Comparison of ENCODE assay signal across 8 cellular contexts in the genomic region with DNA sequence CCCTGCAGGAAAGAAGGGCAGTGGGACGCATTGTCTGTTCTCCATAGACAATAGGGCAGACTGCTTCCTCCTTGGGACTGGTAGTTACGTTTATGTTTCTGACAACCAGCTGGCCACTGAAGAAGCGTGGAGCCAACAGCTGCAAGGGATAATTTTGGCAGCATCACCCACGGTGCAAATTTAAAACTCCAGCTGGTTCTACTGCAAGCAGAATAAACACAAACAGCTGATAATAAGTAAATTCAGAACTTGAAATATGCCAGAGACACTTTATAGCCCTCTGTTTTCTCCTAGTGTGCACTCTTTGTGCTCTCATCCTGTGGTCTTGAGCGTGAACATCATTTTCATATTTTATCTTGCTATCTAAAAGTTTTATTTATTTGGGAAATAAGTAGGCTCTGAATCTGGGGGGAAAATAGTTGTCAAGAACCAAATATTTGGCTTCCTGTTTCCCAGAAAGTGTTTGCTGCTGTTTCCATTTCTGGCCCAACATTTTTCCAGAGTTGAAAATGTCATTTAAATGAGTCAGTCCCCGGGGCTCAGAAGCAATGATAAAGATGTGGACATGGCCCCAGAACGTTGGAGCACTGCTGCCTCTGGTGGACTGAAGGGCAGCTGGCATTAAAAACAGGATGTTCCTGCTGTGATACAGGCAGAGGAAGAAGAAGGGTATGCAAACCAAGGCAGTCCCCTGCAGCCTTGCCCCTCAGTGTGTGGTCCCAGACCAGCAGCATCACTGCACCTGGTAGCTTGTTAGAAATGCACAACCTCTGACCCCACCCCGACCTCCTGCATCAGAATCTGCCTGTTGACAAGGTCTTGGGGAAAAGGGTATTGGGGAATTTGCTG. TPM values are rescaled to one million over a fixed set of nuclear protein-coding genes. Genes with fewer than 3 reads are reported as not detected.
A peak's percentile ranks its signal among the peaks of the same experiment; 100 is the strongest.
DNase-seq lines count a peak whose midpoint lies in the region; ATAC-seq, FAIRE-seq and TF ChIP-seq lines count a peak whose summit lies in the region.

No MANE protein-coding gene starts in this region.

- DNase-seq in HCEC 1CT, result peak; percentile 83
- DNase-seq in RWPE1 (ENCODE audit: low spot score), result peak; percentile 52
- DNase-seq in fibroblast of peridontal ligament (ENCODE audit: extremely low read depth), result peak; percentile 70
- DNase-seq in pulmonary artery endothelial cell (ENCODE audit: low read depth, low spot score), result peak; percentile 81
- no peak for DNase-seq in GM12891 (ENCODE audit: insufficient read length, low spot score)
- no peak for DNase-seq in midbrain (lab: John Stamatoyannopoulos, UW)

- CTCF ChIA-PET in RWPE1 (lab: Yijun Ruan, JAX), result interaction anchor here (0.5 to 1.5 kb wide), 8 partner anchors 12 to 556 kb away, joined by 3 to 6 read pairs (median 4); no protein-coding TSS in a partner anchor

- no peak for TF ChIP-seq POLR2A in GM12891 (IDR thresholded peaks at IDR 0.05; ENCODE audit: low read depth, low read length)

- no peak for FAIRE-seq in GM12891 (lab: Jason Lieb, UNC)

- POLR2A ChIA-PET in RWPE1 (lab: Yijun Ruan, JAX; ENCODE audit: low non-redundant PET), result no interaction called here

- ATAC-seq in HG03039 (IDR thresholded peaks at IDR 0.05; ENCODE audit: unreplicated experiment), result no peak
- no peak for ATAC-seq in HG02973 (IDR thresholded peaks at IDR 0.05; ENCODE audit: unreplicated experiment)

- H3K27ac ChIP-seq in RWPE1, result no peak overlapping the region

- 0 out of 2 replicates have a peak, but pooled peaks have one; percentile 25 for TF ChIP-seq CTCF in RWPE1 (conservative IDR thresholded peaks at IDR 0.05; ENCODE audit: low read depth)

TF ChIP-seq in GM12891, 5 proteins besides CTCF, POLR2A, EP300 and RAD21:
- TF ChIP-seq POLR2AphosphoS5 (IDR thresholded peaks at IDR 0.05; ENCODE audit: low read depth, low read length) (no peak), SPI1 (IDR thresholded peaks at IDR 0.05; ENCODE audit: low read depth, low read length) (no peak), POU2F2 (IDR thresholded peaks at IDR 0.05; ENCODE audit: low read depth, low read length) (no peak), PAX5 (IDR thresholded peaks at IDR 0.05; ENCODE audit: insufficient read depth, low read length, severe bottlenecking) (no peak), TAF1 (IDR thresholded peaks at IDR 0.05; ENCODE audit: low read depth, low read length) (no peak)

RNA-seq across cellular contexts. Expression of a gene that starts 12.5 kb away (rescaled TPM):
- 104 and 139 TPM in 2 replicates for total RNA-seq in pulmonary artery endothelial cell
- not detected for polyA plus RNA-seq in GM12891 (2012; ENCODE audit: low read depth, missing spikeins)

RNA-seq across cellular contexts. Expression of a gene that starts 24.2 kb away (rescaled TPM):
- 312 and 553 TPM in 2 replicates for total RNA-seq in pulmonary artery endothelial cell
- polyA plus RNA-seq in GM12891 (2012; ENCODE audit: low read depth, missing spikeins), result 0.05 TPM

RNA-seq across cellular contexts. Expression of a gene that starts 26.8 kb away (rescaled TPM):
- not detected in 2 replicates for total RNA-seq in pulmonary artery endothelial cell
- polyA plus RNA-seq in GM12891 (2012; ENCODE audit: low read depth, missing spikeins), result not detected

Comparison
In these comparisons a context has a peak if more than half of its experiments do, and no peak if none do; other contexts are left out.
1. DNase-seq: peak in HCEC 1CT (single experiment), RWPE1 (single experiment), fibroblast of peridontal ligament (single experiment) and pulmonary artery endothelial cell (single experiment); none in GM12891 (single experiment) and midbrain (single experiment).